In the genomic region with DNA sequence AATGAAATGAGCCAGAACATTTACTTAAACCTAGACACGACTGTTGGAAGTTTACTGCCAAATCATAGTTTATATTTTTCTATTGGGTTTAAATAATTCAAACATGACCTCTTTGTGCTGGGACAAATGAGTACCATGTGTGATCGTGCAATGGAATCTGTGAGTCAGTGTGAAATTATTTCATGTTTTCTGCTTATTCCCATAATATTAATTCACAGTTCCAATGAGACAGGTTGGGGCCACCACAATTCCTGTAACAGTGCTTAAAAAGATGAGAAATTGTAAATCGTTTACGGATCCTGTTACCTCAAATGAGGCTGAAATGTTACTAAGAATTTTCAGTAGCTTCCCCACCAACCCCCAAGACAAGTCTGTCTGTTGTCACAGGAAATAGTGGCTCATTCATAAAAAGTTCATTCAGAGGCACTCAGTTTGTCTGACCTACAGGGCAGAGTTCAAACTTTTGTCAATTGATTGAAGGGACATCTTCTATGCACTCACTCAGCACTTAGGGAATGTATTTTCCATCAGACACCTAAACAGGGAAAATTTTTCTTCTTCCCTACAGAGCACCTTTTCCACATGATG, we compare ENCODE assay signal across 2 cellular contexts.
TF ChIP-seq lines count a peak whose summit lies in the region.

No MANE protein-coding gene starts in this region.

TF ChIP-seq in SK-N-SH, 30 proteins besides CTCF, POLR2A, EP300 and RAD21 (continued from another document):
- TF ChIP-seq, protein P1, sequence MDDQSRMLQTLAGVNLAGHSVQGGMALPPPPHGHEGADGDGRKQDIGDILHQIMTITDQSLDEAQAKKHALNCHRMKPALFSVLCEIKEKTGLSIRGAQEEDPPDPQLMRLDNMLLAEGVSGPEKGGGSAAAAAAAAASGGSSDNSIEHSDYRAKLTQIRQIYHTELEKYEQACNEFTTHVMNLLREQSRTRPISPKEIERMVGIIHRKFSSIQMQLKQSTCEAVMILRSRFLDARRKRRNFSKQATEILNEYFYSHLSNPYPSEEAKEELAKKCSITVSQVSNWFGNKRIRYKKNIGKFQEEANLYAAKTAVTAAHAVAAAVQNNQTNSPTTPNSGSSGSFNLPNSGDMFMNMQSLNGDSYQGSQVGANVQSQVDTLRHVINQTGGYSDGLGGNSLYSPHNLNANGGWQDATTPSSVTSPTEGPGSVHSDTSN (IDR thresholded peaks at IDR 0.05) = no peak
- TF ChIP-seq, protein P2, sequence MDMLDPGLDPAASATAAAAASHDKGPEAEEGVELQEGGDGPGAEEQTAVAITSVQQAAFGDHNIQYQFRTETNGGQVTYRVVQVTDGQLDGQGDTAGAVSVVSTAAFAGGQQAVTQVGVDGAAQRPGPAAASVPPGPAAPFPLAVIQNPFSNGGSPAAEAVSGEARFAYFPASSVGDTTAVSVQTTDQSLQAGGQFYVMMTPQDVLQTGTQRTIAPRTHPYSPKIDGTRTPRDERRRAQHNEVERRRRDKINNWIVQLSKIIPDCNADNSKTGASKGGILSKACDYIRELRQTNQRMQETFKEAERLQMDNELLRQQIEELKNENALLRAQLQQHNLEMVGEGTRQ (IDR thresholded peaks at IDR 0.05; ENCODE audit: borderline replicate concordance, low read depth, low read length) = no peak
- no peak for TF ChIP-seq RFX5 (IDR thresholded peaks at IDR 0.05; ENCODE audit: low read length)
- TF ChIP-seq, protein P3, sequence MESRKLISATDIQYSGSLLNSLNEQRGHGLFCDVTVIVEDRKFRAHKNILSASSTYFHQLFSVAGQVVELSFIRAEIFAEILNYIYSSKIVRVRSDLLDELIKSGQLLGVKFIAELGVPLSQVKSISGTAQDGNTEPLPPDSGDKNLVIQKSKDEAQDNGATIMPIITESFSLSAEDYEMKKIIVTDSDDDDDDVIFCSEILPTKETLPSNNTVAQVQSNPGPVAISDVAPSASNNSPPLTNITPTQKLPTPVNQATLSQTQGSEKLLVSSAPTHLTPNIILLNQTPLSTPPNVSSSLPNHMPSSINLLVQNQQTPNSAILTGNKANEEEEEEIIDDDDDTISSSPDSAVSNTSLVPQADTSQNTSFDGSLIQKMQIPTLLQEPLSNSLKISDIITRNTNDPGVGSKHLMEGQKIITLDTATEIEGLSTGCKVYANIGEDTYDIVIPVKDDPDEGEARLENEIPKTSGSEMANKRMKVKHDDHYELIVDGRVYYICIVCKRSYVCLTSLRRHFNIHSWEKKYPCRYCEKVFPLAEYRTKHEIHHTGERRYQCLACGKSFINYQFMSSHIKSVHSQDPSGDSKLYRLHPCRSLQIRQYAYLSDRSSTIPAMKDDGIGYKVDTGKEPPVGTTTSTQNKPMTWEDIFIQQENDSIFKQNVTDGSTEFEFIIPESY (IDR thresholded peaks at IDR 0.05; ENCODE audit: borderline replicate concordance, low read depth) = no peak
- TF ChIP-seq EZH2phosphoT487 (IDR thresholded peaks at IDR 0.05; ENCODE audit: borderline replicate concordance, low read depth) = no peak
- TF ChIP-seq TEAD4 (IDR thresholded peaks at IDR 0.05; ENCODE audit: borderline replicate concordance, insufficient read depth) = no peak
- no peak for TF ChIP-seq TAF1 (IDR thresholded peaks at IDR 0.05; ENCODE audit: borderline replicate concordance, low read depth, low read length)
- no peak for TF ChIP-seq FOXM1 (IDR thresholded peaks at IDR 0.05; ENCODE audit: low read depth)
- TF ChIP-seq, protein P4, sequence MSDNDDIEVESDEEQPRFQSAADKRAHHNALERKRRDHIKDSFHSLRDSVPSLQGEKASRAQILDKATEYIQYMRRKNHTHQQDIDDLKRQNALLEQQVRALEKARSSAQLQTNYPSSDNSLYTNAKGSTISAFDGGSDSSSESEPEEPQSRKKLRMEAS (IDR thresholded peaks at IDR 0.05; ENCODE audit: low read depth) = no peak
- TF ChIP-seq FOXJ3 (CRISPR knock-in tag; IDR thresholded peaks at IDR 0.05) = no peak
- TF ChIP-seq, protein P5, sequence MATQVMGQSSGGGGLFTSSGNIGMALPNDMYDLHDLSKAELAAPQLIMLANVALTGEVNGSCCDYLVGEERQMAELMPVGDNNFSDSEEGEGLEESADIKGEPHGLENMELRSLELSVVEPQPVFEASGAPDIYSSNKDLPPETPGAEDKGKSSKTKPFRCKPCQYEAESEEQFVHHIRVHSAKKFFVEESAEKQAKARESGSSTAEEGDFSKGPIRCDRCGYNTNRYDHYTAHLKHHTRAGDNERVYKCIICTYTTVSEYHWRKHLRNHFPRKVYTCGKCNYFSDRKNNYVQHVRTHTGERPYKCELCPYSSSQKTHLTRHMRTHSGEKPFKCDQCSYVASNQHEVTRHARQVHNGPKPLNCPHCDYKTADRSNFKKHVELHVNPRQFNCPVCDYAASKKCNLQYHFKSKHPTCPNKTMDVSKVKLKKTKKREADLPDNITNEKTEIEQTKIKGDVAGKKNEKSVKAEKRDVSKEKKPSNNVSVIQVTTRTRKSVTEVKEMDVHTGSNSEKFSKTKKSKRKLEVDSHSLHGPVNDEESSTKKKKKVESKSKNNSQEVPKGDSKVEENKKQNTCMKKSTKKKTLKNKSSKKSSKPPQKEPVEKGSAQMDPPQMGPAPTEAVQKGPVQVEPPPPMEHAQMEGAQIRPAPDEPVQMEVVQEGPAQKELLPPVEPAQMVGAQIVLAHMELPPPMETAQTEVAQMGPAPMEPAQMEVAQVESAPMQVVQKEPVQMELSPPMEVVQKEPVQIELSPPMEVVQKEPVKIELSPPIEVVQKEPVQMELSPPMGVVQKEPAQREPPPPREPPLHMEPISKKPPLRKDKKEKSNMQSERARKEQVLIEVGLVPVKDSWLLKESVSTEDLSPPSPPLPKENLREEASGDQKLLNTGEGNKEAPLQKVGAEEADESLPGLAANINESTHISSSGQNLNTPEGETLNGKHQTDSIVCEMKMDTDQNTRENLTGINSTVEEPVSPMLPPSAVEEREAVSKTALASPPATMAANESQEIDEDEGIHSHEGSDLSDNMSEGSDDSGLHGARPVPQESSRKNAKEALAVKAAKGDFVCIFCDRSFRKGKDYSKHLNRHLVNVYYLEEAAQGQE (IDR thresholded peaks at IDR 0.05; ENCODE audit: low read depth, low read length) = no peak

TF ChIP-seq in SK-N-SH treated with all-trans-retinoic acid at 6 μM for 48 hours, 23 proteins besides CTCF, POLR2A, EP300 and RAD21 (continued from another document):
- TF ChIP-seq, protein P6, sequence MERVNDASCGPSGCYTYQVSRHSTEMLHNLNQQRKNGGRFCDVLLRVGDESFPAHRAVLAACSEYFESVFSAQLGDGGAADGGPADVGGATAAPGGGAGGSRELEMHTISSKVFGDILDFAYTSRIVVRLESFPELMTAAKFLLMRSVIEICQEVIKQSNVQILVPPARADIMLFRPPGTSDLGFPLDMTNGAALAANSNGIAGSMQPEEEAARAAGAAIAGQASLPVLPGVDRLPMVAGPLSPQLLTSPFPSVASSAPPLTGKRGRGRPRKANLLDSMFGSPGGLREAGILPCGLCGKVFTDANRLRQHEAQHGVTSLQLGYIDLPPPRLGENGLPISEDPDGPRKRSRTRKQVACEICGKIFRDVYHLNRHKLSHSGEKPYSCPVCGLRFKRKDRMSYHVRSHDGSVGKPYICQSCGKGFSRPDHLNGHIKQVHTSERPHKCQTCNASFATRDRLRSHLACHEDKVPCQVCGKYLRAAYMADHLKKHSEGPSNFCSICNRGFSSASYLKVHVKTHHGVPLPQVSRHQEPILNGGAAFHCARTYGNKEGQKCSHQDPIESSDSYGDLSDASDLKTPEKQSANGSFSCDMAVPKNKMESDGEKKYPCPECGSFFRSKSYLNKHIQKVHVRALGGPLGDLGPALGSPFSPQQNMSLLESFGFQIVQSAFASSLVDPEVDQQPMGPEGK (CRISPR knock-in tag; IDR thresholded peaks at IDR 0.05; ENCODE audit: borderline replicate concordance) = no peak
- TF ChIP-seq ZNF70 (CRISPR knock-in tag; IDR thresholded peaks at IDR 0.05) (no peak), ZNF565 (CRISPR knock-in tag; conservative IDR thresholded peaks at IDR 0.05; ENCODE audit: low read depth) (no peak), ZFP3 (CRISPR knock-in tag; IDR thresholded peaks at IDR 0.05) (no peak), BACH2 (CRISPR knock-in tag; IDR thresholded peaks at IDR 0.05; ENCODE audit: borderline replicate concordance) (no peak), TOX (CRISPR knock-in tag; IDR thresholded peaks at IDR 0.05; ENCODE audit: borderline replicate concordance) (no peak), SNAI2 (CRISPR knock-in tag; IDR thresholded peaks at IDR 0.05) (no peak), ESRRG (CRISPR knock-in tag; IDR thresholded peaks at IDR 0.05) (no peak), TCF4 (CRISPR knock-in tag; IDR thresholded peaks at IDR 0.05; ENCODE audit: borderline replicate concordance) (no peak), RARB (CRISPR knock-in tag; IDR thresholded peaks at IDR 0.05) (no peak), ZNF8 (CRISPR knock-in tag; IDR thresholded peaks at IDR 0.05) (no peak), PPARA (CRISPR knock-in tag; IDR thresholded peaks at IDR 0.05; ENCODE audit: borderline replicate concordance) (no peak), ZFP30 (CRISPR knock-in tag; IDR thresholded peaks at IDR 0.05) (no peak)
- TF ChIP-seq, protein P7, sequence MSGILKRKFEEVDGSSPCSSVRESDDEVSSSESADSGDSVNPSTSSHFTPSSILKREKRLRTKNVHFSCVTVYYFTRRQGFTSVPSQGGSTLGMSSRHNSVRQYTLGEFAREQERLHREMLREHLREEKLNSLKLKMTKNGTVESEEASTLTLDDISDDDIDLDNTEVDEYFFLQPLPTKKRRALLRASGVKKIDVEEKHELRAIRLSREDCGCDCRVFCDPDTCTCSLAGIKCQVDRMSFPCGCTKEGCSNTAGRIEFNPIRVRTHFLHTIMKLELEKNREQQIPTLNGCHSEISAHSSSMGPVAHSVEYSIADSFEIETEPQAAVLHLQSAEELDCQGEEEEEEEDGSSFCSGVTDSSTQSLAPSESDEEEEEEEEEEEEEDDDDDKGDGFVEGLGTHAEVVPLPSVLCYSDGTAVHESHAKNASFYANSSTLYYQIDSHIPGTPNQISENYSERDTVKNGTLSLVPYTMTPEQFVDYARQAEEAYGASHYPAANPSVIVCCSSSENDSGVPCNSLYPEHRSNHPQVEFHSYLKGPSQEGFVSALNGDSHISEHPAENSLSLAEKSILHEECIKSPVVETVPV (CRISPR knock-in tag; IDR thresholded peaks at IDR 0.05) = no peak
- TF ChIP-seq, protein P8, sequence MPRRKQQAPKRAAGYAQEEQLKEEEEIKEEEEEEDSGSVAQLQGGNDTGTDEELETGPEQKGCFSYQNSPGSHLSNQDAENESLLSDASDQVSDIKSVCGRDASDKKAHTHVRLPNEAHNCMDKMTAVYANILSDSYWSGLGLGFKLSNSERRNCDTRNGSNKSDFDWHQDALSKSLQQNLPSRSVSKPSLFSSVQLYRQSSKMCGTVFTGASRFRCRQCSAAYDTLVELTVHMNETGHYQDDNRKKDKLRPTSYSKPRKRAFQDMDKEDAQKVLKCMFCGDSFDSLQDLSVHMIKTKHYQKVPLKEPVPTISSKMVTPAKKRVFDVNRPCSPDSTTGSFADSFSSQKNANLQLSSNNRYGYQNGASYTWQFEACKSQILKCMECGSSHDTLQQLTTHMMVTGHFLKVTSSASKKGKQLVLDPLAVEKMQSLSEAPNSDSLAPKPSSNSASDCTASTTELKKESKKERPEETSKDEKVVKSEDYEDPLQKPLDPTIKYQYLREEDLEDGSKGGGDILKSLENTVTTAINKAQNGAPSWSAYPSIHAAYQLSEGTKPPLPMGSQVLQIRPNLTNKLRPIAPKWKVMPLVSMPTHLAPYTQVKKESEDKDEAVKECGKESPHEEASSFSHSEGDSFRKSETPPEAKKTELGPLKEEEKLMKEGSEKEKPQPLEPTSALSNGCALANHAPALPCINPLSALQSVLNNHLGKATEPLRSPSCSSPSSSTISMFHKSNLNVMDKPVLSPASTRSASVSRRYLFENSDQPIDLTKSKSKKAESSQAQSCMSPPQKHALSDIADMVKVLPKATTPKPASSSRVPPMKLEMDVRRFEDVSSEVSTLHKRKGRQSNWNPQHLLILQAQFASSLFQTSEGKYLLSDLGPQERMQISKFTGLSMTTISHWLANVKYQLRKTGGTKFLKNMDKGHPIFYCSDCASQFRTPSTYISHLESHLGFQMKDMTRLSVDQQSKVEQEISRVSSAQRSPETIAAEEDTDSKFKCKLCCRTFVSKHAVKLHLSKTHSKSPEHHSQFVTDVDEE (CRISPR knock-in tag; IDR thresholded peaks at IDR 0.05) = no peak
